In genomic region chr13:106530209-106530906, GRCh38 we compare ENCODE assay signal across 14 cellular contexts. TPM values are rescaled to one million over a fixed set of nuclear protein-coding genes. Genes with fewer than 3 reads are reported as not detected.
DNase-seq lines count a peak whose midpoint lies in the region; ATAC-seq, FAIRE-seq and TF ChIP-seq lines count a peak whose summit lies in the region.
"Had no signal": no experiment of that assay in that cellular context is flagged by ENCODE, and none has a peak within 500 bp of the region (broad histone marks: within the 10 kb centered on the region; RNA-seq: fewer than 3 reads in every experiment).

No MANE protein-coding gene starts in this region.

- H3K4me1 ChIP-seq in HAP-1, result peaks cover 35% of the 10 kb centered on the region
- H3K4me1 ChIP-seq in astrocyte (ENCODE audit: insufficient read depth, low read length), result peaks cover 30% of the 10 kb centered on the region
- peaks cover 58% of the 10 kb centered on the region for H3K4me1 ChIP-seq in hepatocyte (ENCODE audit: insufficient read depth)
- H3K4me1 ChIP-seq in prostate gland (replicated peaks), result no peaks in the 10 kb centered on the region

- TF ChIP-seq CTCF in astrocyte (IDR thresholded peaks at IDR 0.05; ENCODE audit: insufficient read depth, low read depth, low read length) (no peak), hepatocyte (IDR thresholded peaks at IDR 0.05; ENCODE audit: poor library complexity) (no peak), prostate gland (IDR thresholded peaks at IDR 0.05) (no peak)

- intact Hi-C loops in prostate gland (cut with DNase I), result loop anchor here (10.0 kb wide), 2 partner anchors 384 to 604 kb away; no protein-coding TSS in a partner anchor
- intact Hi-C loops in activated CD4-positive, alpha-beta memory T cell treated with anti-CD3 and anti-CD28 coated beads for 36 hours (cut with micrococcal nuclease), result loop anchor here (5.0 to 10.0 kb wide), 3 partner anchors 38 to 1756 kb away; no protein-coding TSS in a partner anchor

- H2AFZ ChIP-seq in astrocyte (ENCODE audit: low read depth, low read length) (no peak overlapping the region), hepatocyte (no peak overlapping the region)

- in situ Hi-C loops in HAP-1 (cut with MboI; ENCODE audit: low sequenced_read_pairs), result loop anchor here (25.0 kb wide), 1 partner anchor 443 kb away; no protein-coding TSS in a partner anchor

- DNase-seq in HAP-1 (ENCODE audit: low spot score in 2 of 2) (peak; percentile 40 to 78), astrocyte (ENCODE audit: low read depth) (no peak), hepatocyte (ENCODE audit: low spot score) (peak; percentile 47), prostate gland (ENCODE audit: low spot score) (no peak), AG08395 (ENCODE audit: low spot score) (no peak), NCI-H2196 treated with DMSO at 0.1 percent for 48 hours (lab: John Stamatoyannopoulos, UW; ENCODE audit: unreplicated experiment) (no peak)
- DNase-seq in activated CD4-positive, alpha-beta memory T cell treated with anti-CD3 and anti-CD28 coated beads for 36 hours, result no peak
- DNase-seq: activated gamma-delta T cell; CD8-positive, alpha-beta memory T cell; effector CD8-positive, alpha-beta T cell; NCI-H187 had no signal

- POLR2A ChIA-PET in activated CD4-positive, alpha-beta memory T cell treated with anti-CD3 and anti-CD28 coated beads for 36 hours (lab: Charles Lee), result no interaction called here

- TF ChIP-seq POLR2A in prostate gland (IDR thresholded peaks at IDR 0.05), result no peak

- H3K27me3 Mint-ChIP-seq in astrocyte (ENCODE audit: low read depth, unreplicated experiment), result no peaks in the 10 kb centered on the region
- peaks cover 57% of the 10 kb centered on the region for H3K27me3 Mint-ChIP-seq in activated CD4-positive, alpha-beta memory T cell treated with anti-CD3 and anti-CD28 coated beads for 36 hours

- H4K20me1 ChIP-seq in astrocyte (ENCODE audit: insufficient read depth, low read length) (peaks cover 76% of the 10 kb centered on the region), hepatocyte (ENCODE audit: insufficient read depth, poor library complexity, severe bottlenecking) (peaks cover 32% of the 10 kb centered on the region)

- peak overlapping the region; percentile 34 for H3K27ac Mint-ChIP-seq in astrocyte (ENCODE audit: unreplicated experiment)
- no peak overlapping the region for H3K27ac Mint-ChIP-seq in activated CD4-positive, alpha-beta memory T cell treated with anti-CD3 and anti-CD28 coated beads for 36 hours
- H3K27ac Mint-ChIP-seq: CD8-positive, alpha-beta memory T cell had no signal

- H3K27ac ChIP-seq in astrocyte (ENCODE audit: low read depth, low read length) (peak overlapping the region; percentile 87), hepatocyte (peak overlapping the region; percentile 79), prostate gland (peak overlapping the region; percentile 29 to 42)
- H3K27ac ChIP-seq: RWPE1 had no signal

- H3K27me3 ChIP-seq in HAP-1 (ENCODE audit: low read depth) (no peaks in the 10 kb centered on the region), astrocyte (ENCODE audit: insufficient read depth, low read length) (no peaks in the 10 kb centered on the region), hepatocyte (no peaks in the 10 kb centered on the region), prostate gland (replicated peaks; ENCODE audit: insufficient read depth) (no peaks in the 10 kb centered on the region)

- H3K4me2 ChIP-seq in astrocyte (ENCODE audit: low read length) (peak overlapping the region; percentile 93), hepatocyte (peak overlapping the region; percentile 71)

- H3K4me3 ChIP-seq in HAP-1 (peak overlapping the region; percentile 1; the same call in 1 of the 2 replicates), astrocyte (ENCODE audit: insufficient read depth, low read depth, low read length) (peak overlapping the region; percentile 96), hepatocyte (peak overlapping the region; percentile 30), prostate gland (peak overlapping the region in 1 of 2 donors; percentile 1)
- H3K4me3 ChIP-seq: GM12878 had no signal

- no peak for ATAC-seq in HG03520 (IDR thresholded peaks at IDR 0.05; ENCODE audit: unreplicated experiment)
- ATAC-seq: GM12878 had no signal

- no peaks in the 10 kb centered on the region for H3K36me3 Mint-ChIP-seq in astrocyte (ENCODE audit: low read depth, unreplicated experiment)
- no peaks in the 10 kb centered on the region for H3K36me3 Mint-ChIP-seq in activated CD4-positive, alpha-beta memory T cell treated with anti-CD3 and anti-CD28 coated beads for 36 hours

- CTCF ChIA-PET in activated CD4-positive, alpha-beta memory T cell treated with anti-CD3 and anti-CD28 coated beads for 36 hours (lab: Charles Lee), result no interaction called here

- H3K9me3 ChIP-seq in HAP-1 (no peaks in the 10 kb centered on the region), astrocyte (ENCODE audit: insufficient read depth, low read depth, low read length) (no peaks in the 10 kb centered on the region), hepatocyte (ENCODE audit: low read depth) (no peaks in the 10 kb centered on the region), prostate gland (no peaks in the 10 kb centered on the region)

- H3K9me2 ChIP-seq in hepatocyte (replicated peaks; ENCODE audit: insufficient read depth), result no peaks in the 10 kb centered on the region

- peaks cover 40% of the 10 kb centered on the region for H3K4me1 Mint-ChIP-seq in astrocyte (ENCODE audit: low read depth, unreplicated experiment)
- peaks cover 13% of the 10 kb centered on the region for H3K4me1 Mint-ChIP-seq in activated CD4-positive, alpha-beta memory T cell treated with anti-CD3 and anti-CD28 coated beads for 36 hours (ENCODE audit: low read depth)

- no peak for FAIRE-seq in astrocyte (lab: Jason Lieb, UNC)
- FAIRE-seq: GM12878 had no signal

- H3K79me2 ChIP-seq in astrocyte (ENCODE audit: insufficient read depth, low read length) (peaks cover 98% of the 10 kb centered on the region), hepatocyte (peaks cover 92% of the 10 kb centered on the region)

- 33% methylated on average over 11 of the region's 11 CpGs for WGBS in hepatocyte (ENCODE audit: low lambda C conversion rate, missing lambda C conversion rate)
- WGBS in prostate gland, result 51% methylated on average over 11 of the region's 11 CpGs

- H3K36me3 ChIP-seq in HAP-1 (replicated peaks), result no peaks in the 10 kb centered on the region
- H3K36me3 ChIP-seq in astrocyte (ENCODE audit: insufficient read depth, low read length), result no peaks in the 10 kb centered on the region
- H3K36me3 ChIP-seq in hepatocyte (replicated peaks; ENCODE audit: insufficient read depth, low read depth), result no peaks in the 10 kb centered on the region
- no peaks in the 10 kb centered on the region for H3K36me3 ChIP-seq in prostate gland

- peak overlapping the region; percentile 96 for H3K9ac ChIP-seq in astrocyte (ENCODE audit: low read length)

- no peaks in the 10 kb centered on the region for H3K9me3 Mint-ChIP-seq in astrocyte (ENCODE audit: unreplicated experiment)
- no peaks in the 10 kb centered on the region for H3K9me3 Mint-ChIP-seq in activated CD4-positive, alpha-beta memory T cell treated with anti-CD3 and anti-CD28 coated beads for 36 hours
- H3K9me3 Mint-ChIP-seq: CD8-positive, alpha-beta memory T cell had no signal

- peak overlapping the region; percentile 96 for H3K4me3 Mint-ChIP-seq in astrocyte (ENCODE audit: unreplicated experiment)
- H3K4me3 Mint-ChIP-seq in activated CD4-positive, alpha-beta memory T cell treated with anti-CD3 and anti-CD28 coated beads for 36 hours, result no peak overlapping the region

RNA-seq across cellular contexts. Expression of gene EFNB2, which starts 5.1 kb away (rescaled TPM):
- total RNA-seq in astrocyte (93.2 and 93.4 TPM in 2 replicates), hepatocyte (59.6 and 63.3 TPM in 2 replicates), prostate gland (10 to 100 TPM; 46.1 to 52.4 TPM)
- polyA plus RNA-seq in hepatocyte, result 57.7 and 62.4 TPM in 2 replicates
- total RNA-seq in activated CD4-positive, alpha-beta memory T cell treated with anti-CD3 and anti-CD28 coated beads for 36 hours, result under 1 TPM in 1 of 2 experiments, not detected in 1; 0.07 TPM

RNA-seq across cellular contexts. Expression of gene ARGLU1, which starts 37.6 kb away (rescaled TPM):
- total RNA-seq in astrocyte (52.3 and 56.9 TPM in 2 replicates), hepatocyte (104 and 126 TPM in 2 replicates), prostate gland (10 to 100 TPM; 52.1 to 95.9 TPM)
- 121 and 168 TPM in 2 replicates for polyA plus RNA-seq in hepatocyte
- total RNA-seq in activated CD4-positive, alpha-beta memory T cell treated with anti-CD3 and anti-CD28 coated beads for 36 hours, result 10 to 100 TPM; 81.0 to 87.1 TPM

Comparison
In these comparisons a context has a peak if more than half of its experiments do, and no peak if none do; other contexts are left out.
1. DNase-seq: peak in HAP-1 (2 of 2) and hepatocyte (single experiment); none in astrocyte (single experiment), prostate gland (single experiment), activated CD4-positive, alpha-beta memory T cell treated with anti-CD3 and anti-CD28 coated beads for 36 hours (single experiment), AG08395 (single experiment) and NCI-H2196 treated with DMSO at 0.1 percent for 48 hours (single experiment).
2. H3K27ac ChIP-seq: peak in every context shown above with its lines; median percentile 87 in astrocyte; 79 in hepatocyte; 36 in prostate gland.
3. RNA of gene EFNB2, which starts 5.1 kb away (total RNA-seq): 93.2 to 93.4 TPM in astrocyte, 59.6 to 63.3 TPM in hepatocyte and 46.1 to 52.4 TPM in prostate gland; 0.07 TPM in activated CD4-positive, alpha-beta memory T cell treated with anti-CD3 and anti-CD28 coated beads for 36 hours; every median in the first group is over 10 times any median in the second.